Comparison of ENCODE assay signal across 8 cellular contexts in genomic region chr9:63781390-63781789, GRCh38.
DNase-seq lines count a peak whose midpoint lies in the region; ATAC-seq and TF ChIP-seq lines count a peak whose summit lies in the region.
"Not testable (repeated sequence)": the region's sequence is repeated elsewhere in the genome, so short reads cannot be mapped to it uniquely, and the experiment has no call there.

No MANE protein-coding gene starts in this region.

- peak; percentile 91 for ATAC-seq in GM18909 (IDR thresholded peaks at IDR 0.05; ENCODE audit: poor library complexity, unreplicated experiment)
- ATAC-seq in GM21619 (IDR thresholded peaks at IDR 0.05; ENCODE audit: unreplicated experiment) = peak; percentile 95
- ATAC-seq in HG03066 (IDR thresholded peaks at IDR 0.05; ENCODE audit: low read depth, unreplicated experiment) = peak; percentile 100
- ATAC-seq in activated T-cell treated with anti-CD3 and anti-CD28 coated beads, Interleukin-2, amount 50 U/mL, for 4 hours = peak; percentile 100
- peak; percentile 42 for ATAC-seq in Right ventricle myocardium inferior

- H4K20me1 ChIP-seq in Karpas-422 (ENCODE audit: insufficient read depth, low read depth, low read length) = not testable (repeated sequence)

- H3K36me3 Mint-ChIP-seq in activated T-cell treated with anti-CD3 and anti-CD28 coated beads, Interleukin-2, amount 50 U/mL, for 4 hours (ENCODE audit: insufficient read depth) = not testable (repeated sequence)

- H3K79me2 ChIP-seq in Karpas-422 (ENCODE audit: low read length) = not testable (repeated sequence)

- TF ChIP-seq CTCF in BE2C (IDR thresholded peaks at IDR 0.05; ENCODE audit: low read depth, low read length) = not testable (repeated sequence)

- not testable (repeated sequence) for H3K9me3 ChIP-seq in BE2C; Karpas-422 (ENCODE audit: low read length)

- H3K27ac ChIP-seq in Karpas-422 (ENCODE audit: low read length) = not testable (repeated sequence)

- not testable (repeated sequence) for H3K4me1 ChIP-seq in BE2C; Karpas-422 (ENCODE audit: low read length)

- intact Hi-C loops in Right ventricle myocardium inferior (cut with DNase I) = not testable (repeated sequence)

- not testable (repeated sequence) for H3K4me3 Mint-ChIP-seq in activated T-cell treated with anti-CD3 and anti-CD28 coated beads, Interleukin-2, amount 50 U/mL, for 4 hours

- not testable (repeated sequence) for H3K9ac ChIP-seq in Karpas-422 (ENCODE audit: low read length)

- H3K9me3 Mint-ChIP-seq in activated T-cell treated with anti-CD3 and anti-CD28 coated beads, Interleukin-2, amount 50 U/mL, for 4 hours = not testable (repeated sequence)

- DNase-seq in BE2C (peak; percentile 11), Karpas-422 (peak; percentile 69), putamen (ENCODE audit: low spot score) (peak; percentile 36)
- DNase-seq in activated T-cell treated with anti-CD3 and anti-CD28 coated beads, Interleukin-2, amount 50 U/mL, for 4 hours; Right ventricle myocardium inferior (ENCODE audit: missing footprints): not testable (repeated sequence)

- H3K36me3 ChIP-seq in BE2C; Karpas-422 (ENCODE audit: insufficient read depth, low read length): not testable (repeated sequence)

- H3K27me3 ChIP-seq in BE2C; Karpas-422 (ENCODE audit: low read length): not testable (repeated sequence)

- H3K27me3 Mint-ChIP-seq in activated T-cell treated with anti-CD3 and anti-CD28 coated beads, Interleukin-2, amount 50 U/mL, for 4 hours (ENCODE audit: low read depth) = not testable (repeated sequence)

- not testable (repeated sequence) for H3K4me1 Mint-ChIP-seq in activated T-cell treated with anti-CD3 and anti-CD28 coated beads, Interleukin-2, amount 50 U/mL, for 4 hours (ENCODE audit: low read depth)

- not testable (repeated sequence) for H2AFZ ChIP-seq in Karpas-422 (ENCODE audit: low read length)

- not testable (repeated sequence) for H3K9me2 ChIP-seq in Karpas-422 (replicated peaks; ENCODE audit: insufficient read depth, low read length)

- H3K4me2 ChIP-seq in Karpas-422 (ENCODE audit: low read depth, low read length, poor library complexity, severe bottlenecking) = not testable (repeated sequence)

- H3K4me3 ChIP-seq in BE2C (ENCODE audit: low read depth, low read length); Karpas-422 (ENCODE audit: low read length): not testable (repeated sequence)

Comparison
In these comparisons a context has a peak if more than half of its experiments do, and no peak if none do; other contexts are left out.
1. ATAC-seq: peak in every context shown above with its lines; median percentile 100 in HG03066; 100 in activated T-cell treated with anti-CD3 and anti-CD28 coated beads, Interleukin-2, amount 50 U/mL, for 4 hours; 95 in GM21619; 91 in GM18909; 42 in Right ventricle myocardium inferior.